21 cellular contexts compared by ENCODE assay signal in genomic region chr18:11520536-11520935, GRCh38.
"Had no signal": no experiment of that assay in that cellular context is flagged by ENCODE, and none has a peak within 500 bp of the region (broad histone marks: within the 10 kb centered on the region; RNA-seq: fewer than 3 reads in every experiment).

No MANE protein-coding gene starts in this region.

- H3K27me3 ChIP-seq: ascending aorta, left lung, testis, vagina had no signal

- H3K9me3 Mint-ChIP-seq: activated T-helper 1 cell treated with anti-CD3 and anti-CD28 coated beads, Interleukin-12 subunit alpha, Interleukin-12 subunit beta, Interleukin-2, Interleukin-4 antibody, amounts not matched to agents 30 ng/mL and 10 ng/mL and 1 ng/mL, durations not matched to agents 14 hours and 24 hours and 36 hours; naive thymus-derived CD8-positive, alpha-beta T cell; neural progenitor cell had no signal

- H3K27ac Mint-ChIP-seq: activated CD8-positive, alpha-beta T cell treated with anti-CD3 and anti-CD28 coated beads, Interleukin-2, amount 10 ng/mL, durations not matched to agents 7 days and 5 days; activated T-helper 1 cell treated with anti-CD3 and anti-CD28 coated beads, Interleukin-12 subunit alpha, Interleukin-12 subunit beta, Interleukin-2, Interleukin-4 antibody, amounts not matched to agents 30 ng/mL and 10 ng/mL and 1 ng/mL, durations not matched to agents 14 hours and 24 hours and 36 hours; naive thymus-derived CD8-positive, alpha-beta T cell; neural progenitor cell had no signal

- H3K4me3 ChIP-seq: ascending aorta, cardiac muscle cell, left lung, lung, neural progenitor cell, smooth muscle cell, testis, vagina had no signal

- H3K36me3 Mint-ChIP-seq: naive thymus-derived CD8-positive, alpha-beta T cell; neural progenitor cell had no signal

- H3K36me3 ChIP-seq: ascending aorta, cardiac muscle cell, left lung, neural progenitor cell, vagina had no signal

- DNase-seq: activated CD4-positive, alpha-beta T cell treated with anti-CD3 and anti-CD28 coated beads, Interleukin-2, amount 50 U/mL, for 1 hour; activated CD8-positive, alpha-beta T cell treated with anti-CD3 and anti-CD28 coated beads, Interleukin-2, amount 10 ng/mL, durations not matched to agents 7 days and 5 days; activated gamma-delta T cell; activated naive CD4-positive, alpha-beta T cell treated with anti-CD3 and anti-CD28 coated beads, Interleukin-2, amount 50 U/mL, for 16 hours; left lung; naive thymus-derived CD8-positive, alpha-beta T cell; stimulated activated CD4-positive, alpha-beta T cell treated with anti-CD3 and anti-CD28 coated beads, Interleukin-4, amount 100 ng/mL, for 1 hour; stimulated activated naive CD4-positive, alpha-beta T cell; testis; trophoblast cell had no signal

- H3K27ac ChIP-seq: ascending aorta, cardiac muscle cell, epithelial cell of prostate, left lung, neural progenitor cell, testis, vagina, VCaP had no signal

- ATAC-seq: activated CD4-positive, CD25-positive, alpha-beta regulatory T cell treated with anti-CD3 and anti-CD28 coated beads, Interleukin-2, amount 50 U/mL, for 24 hours; activated CD8-positive, alpha-beta T cell treated with anti-CD3 and anti-CD28 coated beads, Interleukin-2, amount 10 ng/mL, durations not matched to agents 7 days and 5 days; left lung; naive thymus-derived CD8-positive, alpha-beta T cell; sciatic nerve had no signal
